In genomic region chr18:35818353-35818667, GRCh38 we compare ENCODE assay signal across 36 cellular contexts.
"Had no signal": no experiment of that assay in that cellular context is flagged by ENCODE, and none has a peak within 500 bp of the region (broad histone marks: within the 10 kb centered on the region; RNA-seq: fewer than 3 reads in every experiment).

No MANE protein-coding gene starts in this region.

- DNase-seq: activated CD4-positive, alpha-beta T cell treated with anti-CD3 and anti-CD28 coated beads for 36 hours; activated CD4-positive, alpha-beta T cell treated with anti-CD3 and anti-CD28 coated beads, Interleukin-2, amount 10 ng/mL, durations not matched to agents 7 days and 5 days; activated CD4-positive, alpha-beta T cell treated with anti-CD3 and anti-CD28 coated beads, Interleukin-2, amount 50 U/mL, for 48 hours; activated CD8-positive, alpha-beta T cell treated with anti-CD3 and anti-CD28 coated beads, Interleukin-2, amount 10 ng/mL, durations not matched to agents 7 days and 5 days; activated gamma-delta T cell; activated naive CD4-positive, alpha-beta T cell treated with Interleukin-2 at 50 U/mL for 16 hours; activated naive CD8-positive, alpha-beta T cell treated with anti-CD3 and anti-CD28 coated beads, Interleukin-2, amount 10 ng/mL, durations not matched to agents 7 days and 5 days; activated T-cell treated with anti-CD3 and anti-CD28 coated beads, Interleukin-2, amount 50 U/mL, for 24 hours; amygdala; body of pancreas; Kasumi-1; MG63; NCI-H1048; NCI-H1105 treated with DMSO at 0.1 percent for 48 hours; NCI-H1436 treated with DMSO at 0.1 percent for 48 hours; NCI-H1694 treated with DMSO at 0.1 percent for 48 hours; NCI-H2029; NCI-H446; NCI-H510A treated with DMSO at 0.1 percent for 48 hours; NCI-H526 treated with DMSO at 0.1 percent for 48 hours; NCI-H82; NK-92 treated with Interleukin-12 subunit alpha and Interleukin-12 subunit beta, amount 100 ng/mL, for 24 hours; PC-3; Peyer's patch; RPMI8226; SHP77 treated with DMSO at 0.1 percent for 48 hours had no signal

- H3K27ac ChIP-seq: body of pancreas, breast epithelium, Peyer's patch, SJSA1 had no signal

- H3K36me3 ChIP-seq: breast epithelium, MG63, Peyer's patch, SJSA1 had no signal

- H3K4me2 ChIP-seq: SK-N-SH had no signal

- H3K9me3 ChIP-seq: body of pancreas, breast epithelium, MG63, Peyer's patch, SJSA1, SK-N-SH had no signal

- H3K4me1 ChIP-seq: body of pancreas, breast epithelium, Peyer's patch, SJSA1 had no signal

- H3K9ac ChIP-seq: SK-N-SH had no signal

- ATAC-seq: activated CD4-positive, alpha-beta T cell treated with anti-CD3 and anti-CD28 coated beads for 36 hours; activated CD4-positive, CD25-positive, alpha-beta regulatory T cell treated with anti-CD3 and anti-CD28 coated beads, Interleukin-2, amount 50 U/mL, for 24 hours; activated CD8-positive, alpha-beta T cell treated with anti-CD3 and anti-CD28 coated beads, Interleukin-2, amount 10 ng/mL, durations not matched to agents 7 days and 5 days; body of pancreas; PC-3 had no signal

- H3K4me1 Mint-ChIP-seq: activated CD4-positive, alpha-beta T cell treated with anti-CD3 and anti-CD28 coated beads for 36 hours; activated CD4-positive, alpha-beta T cell treated with anti-CD3 and anti-CD28 coated beads, Interleukin-2, amount 10 ng/mL, durations not matched to agents 7 days and 5 days; activated naive CD4-positive, alpha-beta T cell treated with anti-CD3 and anti-CD28 coated beads, Interleukin-2, amount 50 U/mL, for 24 hours; activated naive CD8-positive, alpha-beta T cell treated with anti-CD3 and anti-CD28 coated beads, Interleukin-2, amount 10 ng/mL, durations not matched to agents 7 days and 5 days had no signal

- H3K27me3 ChIP-seq: body of pancreas, breast epithelium, MG63, Peyer's patch, SJSA1 had no signal

- H3K27ac Mint-ChIP-seq: activated CD4-positive, alpha-beta T cell treated with anti-CD3 and anti-CD28 coated beads for 36 hours; activated CD4-positive, alpha-beta T cell treated with anti-CD3 and anti-CD28 coated beads, Interleukin-2, amount 10 ng/mL, durations not matched to agents 7 days and 5 days; activated CD8-positive, alpha-beta T cell treated with anti-CD3 and anti-CD28 coated beads, Interleukin-2, amount 10 ng/mL, durations not matched to agents 7 days and 5 days; activated naive CD4-positive, alpha-beta T cell treated with anti-CD3 and anti-CD28 coated beads, Interleukin-2, amount 50 U/mL, for 24 hours; activated naive CD8-positive, alpha-beta T cell treated with anti-CD3 and anti-CD28 coated beads, Interleukin-2, amount 10 ng/mL, durations not matched to agents 7 days and 5 days; activated T-cell treated with anti-CD3 and anti-CD28 coated beads, Interleukin-2, amount 50 U/mL, for 24 hours; activated T-helper 2 cell treated with anti-CD3 and anti-CD28 coated beads, Interferon-gamma antibody, Interleukin-2, Interleukin-4, amounts not matched to agents 10 μg/mL and 5 μg/mL and 100 μg/mL, durations not matched to agents 14 hours and 24 hours and 36 hours; T-helper 1 cell treated with Interleukin-12 subunit alpha and Interleukin-12 subunit beta and Interleukin-4 antibody, amounts not matched to agents 30 μg/mL and 1 μg/mL, for 36 hours; T-helper 2 cell treated with Interferon-gamma antibody and Interleukin-4, amounts not matched to agents 5 μg/mL and 100 μg/mL, for 36 hours had no signal

- FAIRE-seq: astrocyte, TTC549 had no signal

- H3K4me3 Mint-ChIP-seq: activated CD4-positive, alpha-beta T cell treated with anti-CD3 and anti-CD28 coated beads for 36 hours; activated CD4-positive, alpha-beta T cell treated with anti-CD3 and anti-CD28 coated beads, Interleukin-2, amount 10 ng/mL, durations not matched to agents 7 days and 5 days; activated CD8-positive, alpha-beta T cell treated with anti-CD3 and anti-CD28 coated beads, Interleukin-2, amount 10 ng/mL, durations not matched to agents 7 days and 5 days; activated naive CD4-positive, alpha-beta T cell treated with anti-CD3 and anti-CD28 coated beads, Interleukin-2, amount 50 U/mL, for 24 hours; activated naive CD8-positive, alpha-beta T cell treated with anti-CD3 and anti-CD28 coated beads, Interleukin-2, amount 10 ng/mL, durations not matched to agents 7 days and 5 days; activated T-cell treated with anti-CD3 and anti-CD28 coated beads, Interleukin-2, amount 50 U/mL, for 24 hours; T-helper 1 cell treated with Interleukin-12 subunit alpha and Interleukin-12 subunit beta and Interleukin-4 antibody, amounts not matched to agents 30 μg/mL and 1 μg/mL, for 36 hours; T-helper 2 cell treated with Interferon-gamma antibody and Interleukin-4, amounts not matched to agents 5 μg/mL and 100 μg/mL, for 36 hours had no signal

- H3K9me2 ChIP-seq: SK-N-SH had no signal

- H3K36me3 Mint-ChIP-seq: activated naive CD4-positive, alpha-beta T cell treated with anti-CD3 and anti-CD28 coated beads, Interleukin-2, amount 50 U/mL, for 24 hours; activated naive CD8-positive, alpha-beta T cell treated with anti-CD3 and anti-CD28 coated beads, Interleukin-2, amount 10 ng/mL, durations not matched to agents 7 days and 5 days had no signal

- H3K4me3 ChIP-seq: body of pancreas, breast epithelium, MG63, Peyer's patch, SJSA1 had no signal

- H3K9me3 Mint-ChIP-seq: activated CD4-positive, alpha-beta T cell treated with anti-CD3 and anti-CD28 coated beads, Interleukin-2, amount 10 ng/mL, durations not matched to agents 7 days and 5 days; activated naive CD4-positive, alpha-beta T cell treated with anti-CD3 and anti-CD28 coated beads, Interleukin-2, amount 50 U/mL, for 24 hours; activated T-cell treated with anti-CD3 and anti-CD28 coated beads, Interleukin-2, amount 50 U/mL, for 24 hours; activated T-helper 2 cell treated with anti-CD3 and anti-CD28 coated beads, Interferon-gamma antibody, Interleukin-2, Interleukin-4, amounts not matched to agents 10 μg/mL and 5 μg/mL and 100 μg/mL, durations not matched to agents 14 hours and 24 hours and 36 hours; T-helper 2 cell treated with Interferon-gamma antibody and Interleukin-4, amounts not matched to agents 5 μg/mL and 100 μg/mL, for 36 hours had no signal
